1 cellular context compared by ENCODE assay signal in the genomic region with DNA sequence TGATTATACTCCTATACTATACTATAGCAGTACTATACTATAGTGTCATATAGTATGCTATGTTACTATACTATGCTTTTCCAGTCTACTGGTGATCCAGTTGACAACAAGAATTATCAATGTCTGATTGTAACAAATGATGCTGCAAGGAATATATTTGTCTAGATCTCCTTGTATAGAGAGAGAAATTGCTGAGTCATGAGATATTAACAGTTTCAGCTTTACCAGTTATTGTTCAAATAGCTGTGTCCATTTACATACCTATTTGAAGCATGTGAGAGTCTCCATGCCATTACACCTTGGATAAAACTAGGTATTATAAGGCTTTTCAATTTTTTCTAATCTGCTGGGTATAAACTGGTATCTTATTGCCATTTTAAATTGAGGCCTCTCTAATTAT.
TF ChIP-seq lines count a peak whose summit lies in the region.

No MANE protein-coding gene starts in this region.

TF ChIP-seq in K562, 482 proteins besides CTCF, POLR2A, EP300 and RAD21 (continued from another document):
- TF ChIP-seq, protein P1, sequence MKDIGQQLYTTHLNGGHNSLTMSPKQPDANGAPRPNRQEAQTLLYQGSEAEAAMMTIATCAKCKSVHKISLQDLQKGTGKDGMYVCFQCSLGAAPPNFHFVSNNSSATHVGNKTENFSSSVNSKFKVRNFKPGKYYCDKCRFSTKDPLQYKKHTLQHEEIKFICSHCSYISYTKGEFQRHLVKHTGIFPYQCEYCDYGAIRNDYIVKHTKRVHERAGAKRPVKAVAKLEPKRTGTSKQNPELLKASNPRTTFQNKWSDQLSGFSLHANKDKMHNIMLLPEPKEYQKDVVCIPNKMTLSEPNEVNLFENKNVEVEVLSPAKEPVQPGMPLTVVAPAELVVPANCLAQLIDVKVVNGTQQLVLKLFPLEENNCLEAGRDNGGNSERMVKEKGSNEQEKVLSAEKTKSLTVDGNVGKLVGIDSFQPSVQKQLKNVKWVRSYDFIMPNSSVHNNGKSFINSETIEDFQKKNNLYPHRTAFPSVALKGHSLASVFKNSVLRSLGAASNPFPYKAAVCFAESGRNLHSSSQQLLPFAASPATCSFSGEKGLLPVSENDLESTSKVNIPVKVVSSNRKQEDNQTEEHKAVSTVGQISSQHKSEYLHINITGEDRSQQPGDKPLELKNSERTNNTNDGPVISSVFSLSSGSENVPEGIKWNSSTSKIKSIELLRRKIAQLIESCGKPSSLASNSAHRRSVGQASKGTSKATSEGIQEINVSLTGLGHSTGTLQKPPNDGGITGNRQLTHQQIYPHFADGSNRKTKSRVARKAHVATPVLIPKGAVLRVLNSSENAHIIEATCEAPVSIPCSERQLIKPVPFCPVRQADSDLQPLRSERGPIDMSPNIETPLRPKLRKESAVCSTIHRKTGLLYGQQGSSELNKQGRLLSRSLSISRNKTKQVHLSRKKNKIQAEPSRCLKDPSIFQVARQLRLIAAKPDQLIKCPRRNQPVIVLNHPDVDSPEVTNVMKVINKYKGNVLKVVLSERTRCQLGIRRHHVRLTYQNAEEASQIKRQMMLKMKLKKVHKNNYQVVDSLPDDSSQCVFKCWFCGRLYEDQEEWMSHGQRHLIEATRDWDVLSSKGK (CRISPR knock-in tag; IDR thresholded peaks at IDR 0.05), result no peak
- TF ChIP-seq, protein P2, sequence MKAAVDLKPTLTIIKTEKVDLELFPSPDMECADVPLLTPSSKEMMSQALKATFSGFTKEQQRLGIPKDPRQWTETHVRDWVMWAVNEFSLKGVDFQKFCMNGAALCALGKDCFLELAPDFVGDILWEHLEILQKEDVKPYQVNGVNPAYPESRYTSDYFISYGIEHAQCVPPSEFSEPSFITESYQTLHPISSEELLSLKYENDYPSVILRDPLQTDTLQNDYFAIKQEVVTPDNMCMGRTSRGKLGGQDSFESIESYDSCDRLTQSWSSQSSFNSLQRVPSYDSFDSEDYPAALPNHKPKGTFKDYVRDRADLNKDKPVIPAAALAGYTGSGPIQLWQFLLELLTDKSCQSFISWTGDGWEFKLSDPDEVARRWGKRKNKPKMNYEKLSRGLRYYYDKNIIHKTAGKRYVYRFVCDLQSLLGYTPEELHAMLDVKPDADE (conservative IDR thresholded peaks at IDR 0.05; ENCODE audit: control insufficient read depth, low read depth, low read length), result no peak
- TF ChIP-seq MAFK (IDR thresholded peaks at IDR 0.05; ENCODE audit: low read length) (peak; percentile 94), NFE2 (IDR thresholded peaks at IDR 0.05; ENCODE audit: low read depth) (0 out of 2 replicates have a peak, but pooled peaks have one; percentile 14), NFE2L1 (tag; IDR thresholded peaks at IDR 0.05; ENCODE audit: borderline replicate concordance, low read depth) (peak; percentile 44; the same call in 1 of the 2 replicates), MAFF (IDR thresholded peaks at IDR 0.05; ENCODE audit: low read length) (peak; percentile 90), MAFG (tag; conservative IDR thresholded peaks at IDR 0.05) (peak; percentile 87), C11orf30 (IDR thresholded peaks at IDR 0.05; ENCODE audit: low read depth) (peak; percentile 72)
TF ChIP-seq in K562: peak in this region for 7.
